In genomic region chr10:43901302-43901701, GRCh38 we compare ENCODE assay signal across 23 cellular contexts.
A peak's percentile ranks its signal among the peaks of the same experiment; 100 is the strongest.
DNase-seq lines count a peak whose midpoint lies in the region; ATAC-seq and TF ChIP-seq lines count a peak whose summit lies in the region.
"Had no signal": no experiment of that assay in that cellular context is flagged by ENCODE, and none has a peak within 500 bp of the region (broad histone marks: within the 10 kb centered on the region; RNA-seq: fewer than 3 reads in every experiment).

No MANE protein-coding gene starts in this region.

- H3K36me3 Mint-ChIP-seq in nephron (ENCODE audit: low read depth), result no peaks in the 10 kb centered on the region
- H3K36me3 Mint-ChIP-seq: memory B cell; naive thymus-derived CD8-positive, alpha-beta T cell had no signal

- H3K9me2 ChIP-seq in OCI-LY7 (ENCODE audit: insufficient read depth, low read length), result no peaks in the 10 kb centered on the region

- WGBS in aorta, 2 donors, result 90 to 91% methylated on average over 3 of the region's 3 CpGs

- peaks cover 52% of the 10 kb centered on the region for H3K4me1 Mint-ChIP-seq in nephron
- H3K4me1 Mint-ChIP-seq: memory B cell; naive thymus-derived CD8-positive, alpha-beta T cell had no signal

- H3K27ac Mint-ChIP-seq in nephron, result peak overlapping the region in 2 of 3 experiments; percentile 22 to 76
- H3K27ac Mint-ChIP-seq: memory B cell; naive thymus-derived CD8-positive, alpha-beta T cell had no signal

- H3K79me2 ChIP-seq in OCI-LY7 (ENCODE audit: insufficient read depth, low read depth, low read length), result no peaks in the 10 kb centered on the region

- CTCF ChIA-PET in OCI-LY7 (lab: Charles Lee; ENCODE audit: unreplicated experiment), result interaction anchor here (0.5 to 0.9 kb wide), 3 partner anchors 9 to 58 kb away, joined by 3 read pairs; no protein-coding TSS in a partner anchor

- BruUV-seq in OCI-LY7 (replicated peaks; lab: Mats Ljungman, UMichigan), result no TSS peak

- no peaks in the 10 kb centered on the region for H3K9me3 ChIP-seq in OCI-LY7 (ENCODE audit: low read length)
- H3K9me3 ChIP-seq in aorta (ENCODE audit: control insufficient read depth, low read length), result no peaks in the 10 kb centered on the region
- H3K9me3 ChIP-seq: esophagus squamous epithelium had no signal

- no peak for ATAC-seq in aorta (ENCODE audit: low FRiP score)
- ATAC-seq: naive thymus-derived CD8-positive, alpha-beta T cell had no signal

- H3K36me3 ChIP-seq in OCI-LY7 (ENCODE audit: insufficient read depth, low read length) (no peaks in the 10 kb centered on the region), aorta (ENCODE audit: control insufficient read depth in 1 of 2, insufficient read depth in 2 of 2, low read length in 1 of 2) (no peaks in the 10 kb centered on the region)
- H3K36me3 ChIP-seq: esophagus squamous epithelium, WERI-Rb-1 had no signal

- H3K9me3 Mint-ChIP-seq in nephron, result no peaks in the 10 kb centered on the region
- H3K9me3 Mint-ChIP-seq: naive thymus-derived CD8-positive, alpha-beta T cell had no signal

- no peaks in the 10 kb centered on the region for H3K27me3 ChIP-seq in aorta (ENCODE audit: control insufficient read depth in 1 of 2, insufficient read depth in 2 of 2, low read length in 1 of 2)
- H3K27me3 ChIP-seq: esophagus squamous epithelium had no signal

- DNase-seq in ELR (ENCODE audit: low read depth) (peak; percentile 22), OCI-LY7 (ENCODE audit: low spot score) (peak; percentile 26), cardiac fibroblast (ENCODE audit: low read depth in 2 of 2) (no peak), AG08396 (ENCODE audit: low spot score) (no peak), dermis blood vessel endothelial cell (no peak), aorta (no peak)
- DNase-seq in activated naive CD4-positive, alpha-beta T cell treated with Interleukin-2 at 50 U/mL for 16 hours, result no peak
- DNase-seq: C1 segment of cervical spinal cord; caudate nucleus; DMS53; esophagus squamous epithelium; GOT3; hypothalamus; kidney; naive thymus-derived CD8-positive, alpha-beta T cell; NCI-H1694; NCI-H2227 treated with DMSO at 0.1 percent for 48 hours; posterior cingulate gyrus; stimulated activated CD4-positive, alpha-beta T cell treated with anti-CD3 and anti-CD28 coated beads, Interleukin-4, amount 100 ng/mL, for 1 hour; WERI-Rb-1 had no signal

- POLR2A ChIA-PET in OCI-LY7 (lab: Charles Lee), result interaction anchor here (0.6 to 1.8 kb wide), 10 partner anchors 9 to 87 kb away, joined by 3 to 6 read pairs (median 3); no protein-coding TSS in a partner anchor

- H3K27ac ChIP-seq in OCI-LY7 (ENCODE audit: low read depth, low read length, poor library complexity, severe bottlenecking) (peak overlapping the region; percentile 44), aorta (ENCODE audit: low read depth in 1 of 2, low read length in 2 of 2) (no peak overlapping the region)
- H3K27ac ChIP-seq: esophagus squamous epithelium, skin epidermis, WERI-Rb-1 had no signal

- H4K20me1 ChIP-seq in OCI-LY7 (ENCODE audit: insufficient read depth, low read length), result no peaks in the 10 kb centered on the region

- TF ChIP-seq CTCF in OCI-LY7 (conservative IDR thresholded peaks at IDR 0.05; ENCODE audit: low read length) (peak; percentile 53), cardiac fibroblast (IDR thresholded peaks at IDR 0.05; ENCODE audit: low read depth, low read length) (peak; percentile 35), nephron (IDR thresholded peaks at IDR 0.05; ENCODE audit: unreplicated experiment in 3 of 3) (peak; percentile 23 to 29 (median 23))

- H3K4me2 ChIP-seq in OCI-LY7 (ENCODE audit: low read length), result peak overlapping the region; percentile 48

- no peak overlapping the region for H3K4me3 Mint-ChIP-seq in nephron
- H3K4me3 Mint-ChIP-seq: memory B cell; naive thymus-derived CD8-positive, alpha-beta T cell had no signal

- H3K27me3 Mint-ChIP-seq in nephron (ENCODE audit: low read depth), result peaks cover 11% of the 10 kb centered on the region

- intact Hi-C loops in OCI-LY7 (cut with micrococcal nuclease; ENCODE audit: unreplicated experiment), result loop anchor here (5.0 kb wide), 1 partner anchor 131 kb away; no protein-coding TSS in a partner anchor
- intact Hi-C loops in aorta (cut with DNase I), result no loop called here

- H3K4me3 ChIP-seq in OCI-LY7 (ENCODE audit: low read depth, low read length, poor library complexity, severe bottlenecking), result no peak overlapping the region
- H3K4me3 ChIP-seq in cardiac fibroblast (replicated peaks in 1 of 2; ENCODE audit: low read depth in 2 of 2, low read length in 2 of 2), result no peak overlapping the region
- no peak overlapping the region for H3K4me3 ChIP-seq in aorta (ENCODE audit: low read length in 2 of 2)
- H3K4me3 ChIP-seq: esophagus squamous epithelium, skin epidermis had no signal

- H3K4me1 ChIP-seq in OCI-LY7 (ENCODE audit: insufficient read depth, low read length, poor library complexity, severe bottlenecking) (peaks cover 22% of the 10 kb centered on the region), aorta (ENCODE audit: control insufficient read depth in 1 of 2, insufficient read depth in 2 of 2, low read length in 2 of 2) (no peaks in the 10 kb centered on the region)

- peak overlapping the region; percentile 67 for H2AFZ ChIP-seq in OCI-LY7 (ENCODE audit: low read length)

Comparison
In these comparisons a context has a peak if more than half of its experiments do, and no peak if none do; other contexts are left out.
1. DNase-seq: peak in ELR (single experiment) and OCI-LY7 (single experiment); none in cardiac fibroblast (0 of 2), activated naive CD4-positive, alpha-beta T cell treated with Interleukin-2 at 50 U/mL for 16 hours (single experiment), AG08396 (single experiment), dermis blood vessel endothelial cell (single experiment) and aorta (0 of 2).
2. Peak in every context shown above with its lines, with median percentiles within 50 percentile points of each other: CTCF ChIP-seq.